Comparison of ENCODE assay signal across 24 cellular contexts in genomic region chr1:237539055-237539454, GRCh38.
A peak's percentile ranks its signal among the peaks of the same experiment; 100 is the strongest.
DNase-seq lines count a peak whose midpoint lies in the region; ATAC-seq, FAIRE-seq and TF ChIP-seq lines count a peak whose summit lies in the region.
"Had no signal": no experiment of that assay in that cellular context is flagged by ENCODE, and none has a peak within 500 bp of the region (broad histone marks: within the 10 kb centered on the region; RNA-seq: fewer than 3 reads in every experiment).

No MANE protein-coding gene starts in this region.

- in situ Hi-C loops in GM12878 (cut with MboI) = no loop called here

- H4K20me1 ChIP-seq in OCI-LY3 (ENCODE audit: insufficient read depth, low read length) (no peaks in the 10 kb centered on the region), GM12878 (ENCODE audit: control insufficient read depth, insufficient read depth) (no peaks in the 10 kb centered on the region)
- H4K20me1 ChIP-seq: BLaER1 treated with 17β-estradiol and CSF1 and Interleukin-3, amounts not matched to agents 10 nM and 100 nM had no signal

- TF ChIP-seq EP300 in GM12878 (IDR thresholded peaks at IDR 0.05; ENCODE audit: borderline replicate concordance in 1 of 2, control insufficient read depth in 1 of 2, low read depth in 2 of 2, low read length in 2 of 2) = no peak

- H3K9me3 Mint-ChIP-seq in Calu3 (ENCODE audit: low read depth, unreplicated experiment) = no peaks in the 10 kb centered on the region
- H3K9me3 Mint-ChIP-seq: CD14-positive monocyte; CD4-positive, alpha-beta T cell; CD8-positive, alpha-beta memory T cell had no signal

- peaks cover 19% of the 10 kb centered on the region for H3K27me3 ChIP-seq in OCI-LY3 (ENCODE audit: low read depth, low read length)
- no peaks in the 10 kb centered on the region for H3K27me3 ChIP-seq in GM12878 (replicated peaks in 1 of 2; ENCODE audit: control insufficient read depth in 2 of 2, insufficient read depth in 2 of 2, low read length in 1 of 2)
- no peaks in the 10 kb centered on the region for H3K27me3 ChIP-seq in heart left ventricle
- H3K27me3 ChIP-seq: BE2C; BLaER1 treated with 17β-estradiol and CSF1 and Interleukin-3, amounts not matched to agents 10 nM and 100 nM had no signal

- H3K4me1 Mint-ChIP-seq in Calu3 (ENCODE audit: low read depth, unreplicated experiment) = no peaks in the 10 kb centered on the region
- H3K4me1 Mint-ChIP-seq: CD14-positive monocyte; CD8-positive, alpha-beta memory T cell had no signal

- no peak for ATAC-seq in GM12878
- no peak for ATAC-seq in GM21528 (IDR thresholded peaks at IDR 0.05; ENCODE audit: low FRiP score, unreplicated experiment)
- no peak for ATAC-seq in heart left ventricle
- ATAC-seq: A549 had no signal

- TF ChIP-seq POLR2A in GM12878 (IDR thresholded peaks at IDR 0.05; ENCODE audit: low read depth, low read length) = no peak
- no peak for TF ChIP-seq POLR2A in heart left ventricle (IDR thresholded peaks at IDR 0.05)

- TF ChIP-seq CTCF in D721Med (IDR thresholded peaks at IDR 0.05; ENCODE audit: insufficient read depth, missing control alignments) (no peak), OCI-LY3 (IDR thresholded peaks at IDR 0.05; ENCODE audit: low read depth, low read length) (no peak), GM12878 (IDR thresholded peaks at IDR 0.05 in 2 of 3, conservative IDR thresholded peaks at IDR 0.05 in 1 of 3; ENCODE audit: control insufficient read depth in 2 of 3, extremely low read depth in 1 of 3, insufficient read depth in 1 of 3, low read depth in 3 of 3, low read length in 3 of 3) (no peak), heart left ventricle (IDR thresholded peaks at IDR 0.05) (no peak), Calu3 (IDR thresholded peaks at IDR 0.05; ENCODE audit: unreplicated experiment) (no peak)

- H3K79me2 ChIP-seq in OCI-LY3 (ENCODE audit: low read length) (no peaks in the 10 kb centered on the region), GM12878 (ENCODE audit: control insufficient read depth, insufficient read depth, low read length) (no peaks in the 10 kb centered on the region)

- H3K27me3 Mint-ChIP-seq in Calu3 (ENCODE audit: unreplicated experiment) = no peaks in the 10 kb centered on the region
- H3K27me3 Mint-ChIP-seq: CD4-positive, alpha-beta T cell had no signal

- H3K4me2 ChIP-seq in OCI-LY3 (ENCODE audit: low read length) = peak overlapping the region; percentile 15
- no peak overlapping the region for H3K4me2 ChIP-seq in GM12878 (ENCODE audit: control insufficient read depth, insufficient read depth)
- H3K4me2 ChIP-seq: A549; BLaER1 treated with 17β-estradiol and CSF1 and Interleukin-3, amounts not matched to agents 10 nM and 100 nM had no signal

- H3K36me3 ChIP-seq in OCI-LY3 (replicated peaks; ENCODE audit: low read depth, low read length) (no peaks in the 10 kb centered on the region), GM12878 (ENCODE audit: control insufficient read depth in 2 of 2, insufficient read depth in 2 of 2, low read length in 1 of 2) (no peaks in the 10 kb centered on the region), heart left ventricle (peaks cover 0 to 38% (median 0%) of the 10 kb centered on the region in 9 donors)
- H3K36me3 ChIP-seq: BE2C; BLaER1 treated with 17β-estradiol and CSF1 and Interleukin-3, amounts not matched to agents 10 nM and 100 nM; HAP-1 had no signal

- BruUV-seq in GM12878 (replicated peaks; lab: Mats Ljungman, UMichigan) = no TSS peak
- no TSS peak for BruUV-seq in Calu3 (replicated peaks; lab: Mats Ljungman, UMichigan)

- DNase-seq in D721Med (ENCODE audit: insufficient read length, low spot score) (no peak), MV-4-11 (lab: John Stamatoyannopoulos, UW) (peak; percentile 32), GM12878 (ENCODE audit: low read depth, low spot score) (no peak), heart left ventricle (no peak), Calu3 (no peak)
- DNase-seq: 8988T; ACHN; AML-193; BE2C; CD4-positive, alpha-beta T cell; CD8-positive, alpha-beta memory T cell; DMS153; DND-41; GOT3; HFFc6 had no signal

- CTCF ChIA-PET in GM12878 (lab: Yijun Ruan, JAX) = no interaction called here
- CTCF ChIA-PET in Calu3 (lab: Charles Lee) = interaction anchor here (0.6 kb wide), 1 partner anchor 785 kb away, joined by 4 read pairs; no protein-coding TSS in a partner anchor

- H2AFZ ChIP-seq in OCI-LY3 (ENCODE audit: low read depth, low read length) (no peak overlapping the region), GM12878 (ENCODE audit: control insufficient read depth, low read depth, low read length) (no peak overlapping the region)

- H3K27ac ChIP-seq in OCI-LY3 (ENCODE audit: low read length) (no peak overlapping the region), GM12878 (ENCODE audit: control insufficient read depth, insufficient read depth) (no peak overlapping the region), heart left ventricle (no peak overlapping the region)
- H3K27ac ChIP-seq: A549; BLaER1 treated with 17β-estradiol and CSF1 and Interleukin-3, amounts not matched to agents 10 nM and 100 nM had no signal

- H3K9ac ChIP-seq in OCI-LY3 (ENCODE audit: low read length) = no peak overlapping the region
- H3K9ac ChIP-seq in GM12878 (ENCODE audit: control insufficient read depth, insufficient read depth, low read length) = no peak overlapping the region
- H3K9ac ChIP-seq: BLaER1 treated with 17β-estradiol and CSF1 and Interleukin-3, amounts not matched to agents 10 nM and 100 nM had no signal

- SMC1A ChIA-PET in GM12878 (lab: Charles Lee; ENCODE audit: uncharacterized antibody, unreplicated experiment) = no interaction called here

- H3K9me3 ChIP-seq in OCI-LY3 (ENCODE audit: insufficient read depth, low read length) (no peaks in the 10 kb centered on the region), GM12878 (replicated peaks; ENCODE audit: control insufficient read depth, insufficient read depth, low read length) (no peaks in the 10 kb centered on the region), heart left ventricle (no peaks in the 10 kb centered on the region)
- H3K9me3 ChIP-seq: A549; BE2C; BLaER1 treated with 17β-estradiol and CSF1 and Interleukin-3, amounts not matched to agents 10 nM and 100 nM; HAP-1 had no signal

- POLR2A ChIA-PET in GM12878 (lab: Charles Lee) = no interaction called here

- FAIRE-seq in D721Med (lab: Jason Lieb, UNC) (peak; percentile 21), GM12878 (lab: Jason Lieb, UNC) (no peak)
- FAIRE-seq: A549, G401.6, GM18507, H54 had no signal

- intact Hi-C loops in GM12878 (cut with micrococcal nuclease; ENCODE audit: unreplicated experiment) = no loop called here
- intact Hi-C loops in heart left ventricle (cut with DNase I) = no loop called here
- intact Hi-C loops in Calu3 (cut with micrococcal nuclease; ENCODE audit: unreplicated experiment) = no loop called here

- WGBS in GM12878 (ENCODE audit: insufficient coverage, insufficient replicate concordance, low lambda C conversion rate, missing lambda C conversion rate) = 96% methylated on average over 2 of the region's 2 CpGs
- WGBS in heart left ventricle, 4 donors = 92 to 95% (median 93%) methylated on average over 2 of the region's 2 CpGs

- no peaks in the 10 kb centered on the region for H3K36me3 Mint-ChIP-seq in Calu3 (ENCODE audit: insufficient read depth, unreplicated experiment)
- H3K36me3 Mint-ChIP-seq: CD14-positive monocyte had no signal

- RAD21 ChIA-PET in GM12878 (lab: Charles Lee; ENCODE audit: unreplicated experiment) = no interaction called here

- H3K4me3 ChIP-seq in OCI-LY3 (ENCODE audit: low read length) (no peak overlapping the region), GM12878 (no peak overlapping the region), heart left ventricle (no peak overlapping the region)
- H3K4me3 ChIP-seq: A549; BLaER1 treated with 17β-estradiol and CSF1 and Interleukin-3, amounts not matched to agents 10 nM and 100 nM; HAP-1 had no signal

- no peak overlapping the region for H3K4me3 Mint-ChIP-seq in Calu3 (ENCODE audit: low read depth, unreplicated experiment)
- H3K4me3 Mint-ChIP-seq: CD14-positive monocyte; CD4-positive, alpha-beta T cell; CD8-positive, alpha-beta memory T cell; HFFc6 had no signal

- H3K4me1 ChIP-seq in OCI-LY3 (ENCODE audit: low read length) = peaks cover 9% of the 10 kb centered on the region
- H3K4me1 ChIP-seq in GM12878 (ENCODE audit: control insufficient read depth, insufficient read depth, low read length) = no peaks in the 10 kb centered on the region
- peaks cover 0 to 19% (median 4%) of the 10 kb centered on the region in 12 donors for H3K4me1 ChIP-seq in heart left ventricle
- H3K4me1 ChIP-seq: A549; BLaER1 treated with 17β-estradiol and CSF1 and Interleukin-3, amounts not matched to agents 10 nM and 100 nM had no signal

- no peak for TF ChIP-seq RAD21 in GM12878 (IDR thresholded peaks at IDR 0.05; ENCODE audit: insufficient read depth, low read depth, low read length)

- H3K27ac Mint-ChIP-seq in Calu3 (ENCODE audit: unreplicated experiment) = no peak overlapping the region
- H3K27ac Mint-ChIP-seq: CD14-positive monocyte; CD4-positive, alpha-beta T cell; CD8-positive, alpha-beta memory T cell; HFFc6 had no signal

TF ChIP-seq in GM12878, 131 proteins besides CTCF, POLR2A, EP300 and RAD21:
- peak; percentile 58 for TF ChIP-seq SPI1 (IDR thresholded peaks at IDR 0.05; ENCODE audit: borderline replicate concordance, insufficient read depth, low read depth, low read length)
- TF ChIP-seq EZH2 (IDR thresholded peaks at IDR 0.05; ENCODE audit: borderline replicate concordance, control insufficient read depth, low read depth, low read length) = no peak
